In the genomic region with DNA sequence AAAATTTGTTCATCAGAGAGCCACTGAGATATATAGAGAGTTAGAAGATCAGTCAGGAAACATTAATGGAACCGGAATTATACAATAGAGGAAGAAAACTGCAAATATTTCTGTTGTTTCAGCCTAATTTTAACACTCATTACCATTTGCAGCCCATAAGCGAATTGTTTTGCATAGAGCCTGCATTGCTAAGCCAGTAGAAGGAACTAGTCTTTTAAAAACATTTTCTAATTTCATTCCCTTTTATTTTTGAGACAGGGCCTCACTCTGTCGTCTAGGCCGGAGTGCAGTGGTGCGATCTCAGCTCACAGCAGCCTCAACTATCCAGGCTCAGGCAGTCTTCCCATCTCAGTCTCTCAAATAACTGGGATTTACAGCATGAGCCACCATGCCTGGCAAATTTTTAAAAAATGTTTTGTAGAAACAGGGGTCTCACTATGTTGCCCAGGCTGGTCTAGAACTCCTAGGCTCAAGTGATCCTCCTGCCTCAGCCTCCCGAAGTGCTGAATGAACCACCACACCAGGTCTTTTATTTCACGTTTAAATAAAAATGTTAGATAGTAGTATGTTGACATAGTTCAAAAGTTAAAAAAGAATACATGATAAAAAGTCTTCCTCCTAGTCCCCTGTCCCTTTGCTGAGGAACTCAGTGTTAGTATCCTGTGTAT, we compare ENCODE assay signal across 24 cellular contexts. TPM values are rescaled to one million over a fixed set of nuclear protein-coding genes. Genes with fewer than 3 reads are reported as not detected.
DNase-seq lines count a peak whose midpoint lies in the region; ATAC-seq and TF ChIP-seq lines count a peak whose summit lies in the region.
"Had no signal": no experiment of that assay in that cellular context is flagged by ENCODE, and none has a peak within 500 bp of the region (broad histone marks: within the 10 kb centered on the region; RNA-seq: fewer than 3 reads in every experiment).

No MANE protein-coding gene starts in this region.

- H3K36me3 Mint-ChIP-seq in osteocyte (ENCODE audit: unreplicated experiment), result peaks cover 4% of the 10 kb centered on the region
- peaks cover 4% of the 10 kb centered on the region for H3K36me3 Mint-ChIP-seq in activated T-helper 1 cell treated with anti-CD3 and anti-CD28 coated beads, Interleukin-12 subunit alpha, Interleukin-12 subunit beta, Interleukin-2, Interleukin-4 antibody, amounts not matched to agents 30 ng/mL and 10 ng/mL and 1 ng/mL, durations not matched to agents 14 hours and 24 hours and 36 hours (ENCODE audit: low read depth)
- peaks cover 9% of the 10 kb centered on the region for H3K36me3 Mint-ChIP-seq in activated CD4-positive, alpha-beta T cell treated with anti-CD3 and anti-CD28 coated beads, Interleukin-2, amount 10 ng/mL, durations not matched to agents 24 days and 14 days (ENCODE audit: low read depth)

- H3K27ac Mint-ChIP-seq in osteocyte (ENCODE audit: unreplicated experiment), result peak overlapping the region; percentile 65
- H3K27ac Mint-ChIP-seq in activated T-helper 1 cell treated with anti-CD3 and anti-CD28 coated beads, Interleukin-12 subunit alpha, Interleukin-12 subunit beta, Interleukin-2, Interleukin-4 antibody, amounts not matched to agents 30 ng/mL and 10 ng/mL and 1 ng/mL, durations not matched to agents 14 hours and 24 hours and 36 hours, result no peak overlapping the region
- no peak overlapping the region for H3K27ac Mint-ChIP-seq in activated CD4-positive, alpha-beta T cell treated with anti-CD3 and anti-CD28 coated beads, Interleukin-2, amount 10 ng/mL, durations not matched to agents 24 days and 14 days
- H3K27ac Mint-ChIP-seq: activated CD8-positive, alpha-beta T cell treated with anti-CD3 and anti-CD28 coated beads for 36 hours had no signal

- ATAC-seq in GM18858 (IDR thresholded peaks at IDR 0.05; ENCODE audit: unreplicated experiment), result peak; percentile 67
- ATAC-seq in HG02938 (IDR thresholded peaks at IDR 0.05; ENCODE audit: unreplicated experiment), result peak; percentile 52
- ATAC-seq: activated CD4-positive, CD25-positive, alpha-beta regulatory T cell treated with anti-CD3 and anti-CD28 coated beads, Interleukin-2, amount 50 U/mL, for 24 hours; activated CD8-positive, alpha-beta T cell treated with anti-CD3 and anti-CD28 coated beads for 36 hours; gastrocnemius medialis; HepG2; left colon; psoas muscle had no signal

- no peak overlapping the region for H3K4me3 Mint-ChIP-seq in osteocyte (ENCODE audit: unreplicated experiment)
- no peak overlapping the region for H3K4me3 Mint-ChIP-seq in activated T-helper 1 cell treated with anti-CD3 and anti-CD28 coated beads, Interleukin-12 subunit alpha, Interleukin-12 subunit beta, Interleukin-2, Interleukin-4 antibody, amounts not matched to agents 30 ng/mL and 10 ng/mL and 1 ng/mL, durations not matched to agents 14 hours and 24 hours and 36 hours
- H3K4me3 Mint-ChIP-seq in activated CD4-positive, alpha-beta T cell treated with anti-CD3 and anti-CD28 coated beads, Interleukin-2, amount 10 ng/mL, durations not matched to agents 24 days and 14 days, result no peak overlapping the region
- H3K4me3 Mint-ChIP-seq: activated CD8-positive, alpha-beta T cell treated with anti-CD3 and anti-CD28 coated beads for 36 hours; central memory CD8-positive, alpha-beta T cell had no signal

- no peak for TF ChIP-seq CTCF in osteocyte (IDR thresholded peaks at IDR 0.05)

- intact Hi-C loops in activated T-helper 1 cell treated with anti-CD3 and anti-CD28 coated beads, Interleukin-12 subunit alpha, Interleukin-12 subunit beta, Interleukin-2, Interleukin-4 antibody, amounts not matched to agents 30 ng/mL and 10 ng/mL and 1 ng/mL, durations not matched to agents 14 hours and 24 hours and 36 hours (cut with micrococcal nuclease), result no loop called here
- intact Hi-C loops in activated CD4-positive, alpha-beta T cell treated with anti-CD3 and anti-CD28 coated beads, Interleukin-2, amount 10 ng/mL, durations not matched to agents 24 days and 14 days (cut with micrococcal nuclease), result no loop called here

- DNase-seq in osteocyte (ENCODE audit: extremely low spot score, unreplicated experiment) (no peak), NCI-H146 treated with DMSO at 0.1 percent for 48 hours (lab: John Stamatoyannopoulos, UW; ENCODE audit: unreplicated experiment) (no peak), AG20443 (ENCODE audit: low spot score) (no peak)
- no peak for DNase-seq in activated T-helper 1 cell treated with anti-CD3 and anti-CD28 coated beads, Interleukin-12 subunit alpha, Interleukin-12 subunit beta, Interleukin-2, Interleukin-4 antibody, amounts not matched to agents 30 ng/mL and 10 ng/mL and 1 ng/mL, durations not matched to agents 14 hours and 24 hours and 36 hours (ENCODE audit: low spot score)
- no peak for DNase-seq in activated CD4-positive, alpha-beta T cell treated with anti-CD3 and anti-CD28 coated beads, Interleukin-2, amount 10 ng/mL, durations not matched to agents 24 days and 14 days
- DNase-seq: activated CD8-positive, alpha-beta T cell treated with anti-CD3 and anti-CD28 coated beads for 36 hours; activated effector memory CD4-positive, alpha-beta T cell treated with Interleukin-2 at 50 U/mL for 16 hours; dorsolateral prefrontal cortex; gastrocnemius medialis; hippocampal formation; left colon; NCI-H1092 treated with DMSO at 0.1 percent for 48 hours; NCI-H1930; NCI-H524 treated with DMSO at 0.1 percent for 48 hours; psoas muscle; sigmoid colon; stimulated activated CD4-positive, alpha-beta T cell treated with anti-CD3 and anti-CD28 coated beads, Interleukin-4, amount 100 ng/mL, for 4 hours; stimulated activated naive CD4-positive, alpha-beta T cell had no signal

- H3K9me3 Mint-ChIP-seq in osteocyte (ENCODE audit: unreplicated experiment), result no peaks in the 10 kb centered on the region
- no peaks in the 10 kb centered on the region for H3K9me3 Mint-ChIP-seq in activated T-helper 1 cell treated with anti-CD3 and anti-CD28 coated beads, Interleukin-12 subunit alpha, Interleukin-12 subunit beta, Interleukin-2, Interleukin-4 antibody, amounts not matched to agents 30 ng/mL and 10 ng/mL and 1 ng/mL, durations not matched to agents 14 hours and 24 hours and 36 hours
- no peaks in the 10 kb centered on the region for H3K9me3 Mint-ChIP-seq in activated CD4-positive, alpha-beta T cell treated with anti-CD3 and anti-CD28 coated beads, Interleukin-2, amount 10 ng/mL, durations not matched to agents 24 days and 14 days
- H3K9me3 Mint-ChIP-seq: activated CD8-positive, alpha-beta T cell treated with anti-CD3 and anti-CD28 coated beads for 36 hours; central memory CD8-positive, alpha-beta T cell had no signal

- H3K27me3 Mint-ChIP-seq in osteocyte (ENCODE audit: unreplicated experiment), result no peaks in the 10 kb centered on the region
- H3K27me3 Mint-ChIP-seq in activated T-helper 1 cell treated with anti-CD3 and anti-CD28 coated beads, Interleukin-12 subunit alpha, Interleukin-12 subunit beta, Interleukin-2, Interleukin-4 antibody, amounts not matched to agents 30 ng/mL and 10 ng/mL and 1 ng/mL, durations not matched to agents 14 hours and 24 hours and 36 hours (ENCODE audit: insufficient read depth), result no peaks in the 10 kb centered on the region
- no peaks in the 10 kb centered on the region for H3K27me3 Mint-ChIP-seq in activated CD4-positive, alpha-beta T cell treated with anti-CD3 and anti-CD28 coated beads, Interleukin-2, amount 10 ng/mL, durations not matched to agents 24 days and 14 days
- H3K27me3 Mint-ChIP-seq: activated CD8-positive, alpha-beta T cell treated with anti-CD3 and anti-CD28 coated beads for 36 hours; central memory CD8-positive, alpha-beta T cell had no signal

- peak; percentile 73 for TF ChIP-seq POLR2A in Raji (IDR thresholded peaks at IDR 0.05; ENCODE audit: insufficient read depth, low read depth, low read length)

- peaks cover 83% of the 10 kb centered on the region for H3K4me1 Mint-ChIP-seq in osteocyte (ENCODE audit: unreplicated experiment)
- H3K4me1 Mint-ChIP-seq in activated T-helper 1 cell treated with anti-CD3 and anti-CD28 coated beads, Interleukin-12 subunit alpha, Interleukin-12 subunit beta, Interleukin-2, Interleukin-4 antibody, amounts not matched to agents 30 ng/mL and 10 ng/mL and 1 ng/mL, durations not matched to agents 14 hours and 24 hours and 36 hours (ENCODE audit: low read depth), result peaks cover 29% of the 10 kb centered on the region
- H3K4me1 Mint-ChIP-seq in activated CD4-positive, alpha-beta T cell treated with anti-CD3 and anti-CD28 coated beads, Interleukin-2, amount 10 ng/mL, durations not matched to agents 24 days and 14 days, result peaks cover 26% of the 10 kb centered on the region
- H3K4me1 Mint-ChIP-seq: central memory CD8-positive, alpha-beta T cell had no signal

RNA-seq across cellular contexts. Expression of a gene that starts 25.3 kb away (rescaled TPM):
- 147 and 155 TPM in 2 replicates for total RNA-seq in osteocyte
- 40.8 and 40.9 TPM in 2 replicates for total RNA-seq in activated T-helper 1 cell treated with anti-CD3 and anti-CD28 coated beads, Interleukin-12 subunit alpha, Interleukin-12 subunit beta, Interleukin-2, Interleukin-4 antibody, amounts not matched to agents 30 ng/mL and 10 ng/mL and 1 ng/mL, durations not matched to agents 14 hours and 24 hours and 36 hours
- total RNA-seq in activated CD4-positive, alpha-beta T cell treated with anti-CD3 and anti-CD28 coated beads, Interleukin-2, amount 10 ng/mL, durations not matched to agents 24 days and 14 days, result 39.3 and 41.8 TPM in 2 replicates
